ENCODE assay signal across 25 cellular contexts in the genomic region with DNA sequence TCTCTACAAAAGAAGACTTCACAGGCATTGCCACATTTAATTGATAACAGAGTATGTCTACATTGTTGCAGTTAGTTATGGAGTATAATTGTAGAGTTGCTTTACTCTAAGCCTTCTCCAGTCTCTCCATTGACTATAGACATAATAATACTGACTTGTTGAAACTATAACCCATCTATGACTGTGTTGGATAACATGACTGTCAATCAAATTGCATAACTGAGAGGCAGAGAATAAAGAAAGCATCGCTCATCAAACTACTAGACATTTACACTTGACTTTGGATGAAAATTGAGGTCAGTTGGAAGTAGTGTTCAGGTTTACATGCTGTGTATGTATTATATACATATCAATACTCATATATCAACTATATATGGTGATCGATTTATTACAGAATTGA.
"Had no signal": no experiment of that assay in that cellular context is flagged by ENCODE, and none has a peak within 500 bp of the region (broad histone marks: within the 10 kb centered on the region; RNA-seq: fewer than 3 reads in every experiment).

No MANE protein-coding gene starts in this region.

- ATAC-seq: activated CD8-positive, alpha-beta memory T cell treated with anti-CD3 and anti-CD28 coated beads, Interleukin-2, amount 10 ng/mL, durations not matched to agents 7 days and 5 days; body of pancreas; T-helper 17 cell; WTC11 had no signal

- H3K4me3 ChIP-seq: ascending aorta, body of pancreas, cardiac muscle cell, SJCRH30 had no signal

- H3K27ac Mint-ChIP-seq: activated CD4-positive, alpha-beta T cell treated with anti-CD3 and anti-CD28 coated beads, Interleukin-2, amount 10 ng/mL, durations not matched to agents 24 days and 14 days; activated CD8-positive, alpha-beta memory T cell treated with anti-CD3 and anti-CD28 coated beads, Interleukin-2, amount 10 ng/mL, durations not matched to agents 7 days and 5 days; activated naive CD4-positive, alpha-beta T cell treated with anti-CD3 and anti-CD28 coated beads, Interleukin-2, amount 50 U/mL, for 24 hours; activated T-cell treated with anti-CD3 and anti-CD28 coated beads, Interleukin-2, amount 50 U/mL, for 24 hours; activated T-helper 1 cell treated with anti-CD3 and anti-CD28 coated beads, Interleukin-12 subunit alpha, Interleukin-12 subunit beta, Interleukin-2, Interleukin-4 antibody, amounts not matched to agents 30 ng/mL and 10 ng/mL and 1 ng/mL, durations not matched to agents 14 hours and 24 hours and 36 hours had no signal

- H3K27ac ChIP-seq: ascending aorta, cardiac muscle cell, Peyer's patch, RWPE1, SJCRH30 had no signal

- DNase-seq: activated CD4-positive, alpha-beta T cell treated with anti-CD3 and anti-CD28 coated beads, Interleukin-2, amount 10 ng/mL, durations not matched to agents 24 days and 14 days; activated CD4-positive, alpha-beta T cell treated with anti-CD3 and anti-CD28 coated beads, Interleukin-2, amount 50 U/mL, for 48 hours; activated CD4-positive, CD25-positive, alpha-beta regulatory T cell treated with anti-CD3 and anti-CD28 coated beads, Interleukin-2, amount 50 U/mL, for 72 hours; activated CD8-positive, alpha-beta memory T cell treated with anti-CD3 and anti-CD28 coated beads, Interleukin-2, amount 10 ng/mL, durations not matched to agents 7 days and 5 days; activated effector memory CD4-positive, alpha-beta T cell treated with Interleukin-2 at 50 U/mL for 16 hours; activated naive CD4-positive, alpha-beta T cell; activated T-cell treated with anti-CD3 and anti-CD28 coated beads, Interleukin-2, amount 50 U/mL, for 24 hours; amniotic stem cell; body of pancreas; MM.1S; NCI-H1105 treated with DMSO at 0.1 percent for 48 hours; NCI-H1436 treated with DMSO at 0.1 percent for 48 hours; NCI-H187; NCI-H510A treated with DMSO at 0.1 percent for 48 hours; Peyer's patch; Right ventricle myocardium superior; SJCRH30; T-helper 17 cell; T-helper 9 cell had no signal

- H3K4me3 Mint-ChIP-seq: activated CD4-positive, alpha-beta T cell treated with anti-CD3 and anti-CD28 coated beads, Interleukin-2, amount 10 ng/mL, durations not matched to agents 24 days and 14 days; activated CD8-positive, alpha-beta memory T cell treated with anti-CD3 and anti-CD28 coated beads, Interleukin-2, amount 10 ng/mL, durations not matched to agents 7 days and 5 days; activated naive CD4-positive, alpha-beta T cell treated with anti-CD3 and anti-CD28 coated beads, Interleukin-2, amount 50 U/mL, for 24 hours; activated T-cell treated with anti-CD3 and anti-CD28 coated beads, Interleukin-2, amount 50 U/mL, for 24 hours; activated T-helper 1 cell treated with anti-CD3 and anti-CD28 coated beads, Interleukin-12 subunit alpha, Interleukin-12 subunit beta, Interleukin-2, Interleukin-4 antibody, amounts not matched to agents 30 ng/mL and 10 ng/mL and 1 ng/mL, durations not matched to agents 14 hours and 24 hours and 36 hours; T-helper 17 cell had no signal

- H3K9me3 ChIP-seq: ascending aorta, body of pancreas, Peyer's patch, SJCRH30 had no signal

- H3K36me3 Mint-ChIP-seq: activated CD8-positive, alpha-beta memory T cell treated with anti-CD3 and anti-CD28 coated beads, Interleukin-2, amount 10 ng/mL, durations not matched to agents 7 days and 5 days; activated naive CD4-positive, alpha-beta T cell treated with anti-CD3 and anti-CD28 coated beads, Interleukin-2, amount 50 U/mL, for 24 hours had no signal

- H3K27me3 Mint-ChIP-seq: activated naive CD4-positive, alpha-beta T cell treated with anti-CD3 and anti-CD28 coated beads, Interleukin-2, amount 50 U/mL, for 24 hours; T-helper 17 cell had no signal

- H3K9me3 Mint-ChIP-seq: activated naive CD4-positive, alpha-beta T cell treated with anti-CD3 and anti-CD28 coated beads, Interleukin-2, amount 50 U/mL, for 24 hours; activated T-cell treated with anti-CD3 and anti-CD28 coated beads, Interleukin-2, amount 50 U/mL, for 24 hours; activated T-helper 1 cell treated with anti-CD3 and anti-CD28 coated beads, Interleukin-12 subunit alpha, Interleukin-12 subunit beta, Interleukin-2, Interleukin-4 antibody, amounts not matched to agents 30 ng/mL and 10 ng/mL and 1 ng/mL, durations not matched to agents 14 hours and 24 hours and 36 hours had no signal

- H3K27me3 ChIP-seq: ascending aorta, body of pancreas, cardiac muscle cell, Peyer's patch, SJCRH30 had no signal

- H3K36me3 ChIP-seq: ascending aorta, cardiac muscle cell, Peyer's patch, SJCRH30 had no signal
